In genomic region chr15:64549860-64550259, GRCh38 we compare ENCODE assay signal across 21 cellular contexts.
"Had no signal": no experiment of that assay in that cellular context is flagged by ENCODE, and none has a peak within 500 bp of the region (broad histone marks: within the 10 kb centered on the region; RNA-seq: fewer than 3 reads in every experiment).

No MANE protein-coding gene starts in this region.

- H3K4me1 ChIP-seq: SJSA1 had no signal

- H3K9me3 ChIP-seq: SJSA1 had no signal

- DNase-seq: KBM-7, MM.1S, NCI-H1092 treated with DMSO at 0.1 percent for 48 hours, NCI-H1436, NCI-H187, NCI-H2029, NCI-H2081 treated with DMSO at 0.1 percent for 48 hours, NCI-H2171, NCI-H226, NCI-H446, NCI-H510A, NCI-H524 treated with DMSO at 0.1 percent for 48 hours, NCI-H69, NCI-H774, Right ventricle myocardium superior, RPMI8226, SIG-M5 had no signal

- H3K27me3 ChIP-seq: SJSA1 had no signal

- H3K36me3 ChIP-seq: SJSA1 had no signal

- H3K27me3 Mint-ChIP-seq: IgD-negative memory B cell had no signal

- H3K27ac ChIP-seq: SJSA1, SK-N-MC had no signal

- H3K9me3 Mint-ChIP-seq: IgD-negative memory B cell had no signal

- FAIRE-seq: RCC 7860 had no signal

- H3K4me3 ChIP-seq: SJSA1, SK-N-MC had no signal
